ENCODE assay signal across 1 cellular context in genomic region chr12:117024961-117025480, GRCh38.
TF ChIP-seq lines count a peak whose summit lies in the region.

No MANE protein-coding gene starts in this region.

TF ChIP-seq in SK-N-SH treated with all-trans-retinoic acid at 6 μM for 48 hours, 23 proteins besides CTCF, POLR2A, EP300 and RAD21 (continued from another document):
- TF ChIP-seq CREB5 (CRISPR knock-in tag; IDR thresholded peaks at IDR 0.05; ENCODE audit: low read depth) = no peak
- TF ChIP-seq OSR1 (CRISPR knock-in tag; IDR thresholded peaks at IDR 0.05) = no peak
- no peak for TF ChIP-seq POU6F1 (CRISPR knock-in tag; IDR thresholded peaks at IDR 0.05; ENCODE audit: borderline replicate concordance, low read depth)
- no peak for TF ChIP-seq GLIS3 (CRISPR knock-in tag; IDR thresholded peaks at IDR 0.05)
- no peak for TF ChIP-seq ZNF565 (CRISPR knock-in tag; conservative IDR thresholded peaks at IDR 0.05; ENCODE audit: low read depth)
